In the genomic region with DNA sequence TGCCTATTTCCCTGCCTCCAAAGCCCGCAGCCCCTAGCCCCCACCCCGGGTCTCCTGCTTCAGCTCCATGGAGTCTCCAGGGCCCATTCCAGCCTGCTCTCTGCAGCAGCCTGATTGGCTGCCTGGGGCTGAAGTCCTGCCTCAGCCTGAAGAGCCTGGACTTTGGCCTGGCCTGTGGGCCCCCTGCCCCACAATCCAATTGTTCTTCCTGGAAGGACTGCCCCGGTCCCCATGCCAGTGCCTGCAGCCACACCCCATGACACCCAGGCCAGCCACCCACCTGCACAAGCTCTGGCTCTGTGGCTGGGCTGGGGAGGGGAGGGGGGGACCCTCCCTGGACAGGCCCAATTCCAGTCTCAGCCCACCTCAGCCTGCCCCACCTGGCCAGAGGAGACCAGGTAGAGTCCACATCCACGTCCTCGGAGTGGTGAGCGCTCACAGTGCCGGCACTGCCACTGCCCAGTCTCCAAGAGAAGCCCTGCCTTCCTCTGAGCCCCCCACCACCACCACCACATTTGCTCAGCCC, we compare ENCODE assay signal across 1 cellular context.
TF ChIP-seq lines count a peak whose summit lies in the region.

No MANE protein-coding gene starts in this region.

TF ChIP-seq in HepG2, 621 proteins besides CTCF, POLR2A, EP300 and RAD21 (continued from another document and continues in another):
- TF ChIP-seq, protein P1, sequence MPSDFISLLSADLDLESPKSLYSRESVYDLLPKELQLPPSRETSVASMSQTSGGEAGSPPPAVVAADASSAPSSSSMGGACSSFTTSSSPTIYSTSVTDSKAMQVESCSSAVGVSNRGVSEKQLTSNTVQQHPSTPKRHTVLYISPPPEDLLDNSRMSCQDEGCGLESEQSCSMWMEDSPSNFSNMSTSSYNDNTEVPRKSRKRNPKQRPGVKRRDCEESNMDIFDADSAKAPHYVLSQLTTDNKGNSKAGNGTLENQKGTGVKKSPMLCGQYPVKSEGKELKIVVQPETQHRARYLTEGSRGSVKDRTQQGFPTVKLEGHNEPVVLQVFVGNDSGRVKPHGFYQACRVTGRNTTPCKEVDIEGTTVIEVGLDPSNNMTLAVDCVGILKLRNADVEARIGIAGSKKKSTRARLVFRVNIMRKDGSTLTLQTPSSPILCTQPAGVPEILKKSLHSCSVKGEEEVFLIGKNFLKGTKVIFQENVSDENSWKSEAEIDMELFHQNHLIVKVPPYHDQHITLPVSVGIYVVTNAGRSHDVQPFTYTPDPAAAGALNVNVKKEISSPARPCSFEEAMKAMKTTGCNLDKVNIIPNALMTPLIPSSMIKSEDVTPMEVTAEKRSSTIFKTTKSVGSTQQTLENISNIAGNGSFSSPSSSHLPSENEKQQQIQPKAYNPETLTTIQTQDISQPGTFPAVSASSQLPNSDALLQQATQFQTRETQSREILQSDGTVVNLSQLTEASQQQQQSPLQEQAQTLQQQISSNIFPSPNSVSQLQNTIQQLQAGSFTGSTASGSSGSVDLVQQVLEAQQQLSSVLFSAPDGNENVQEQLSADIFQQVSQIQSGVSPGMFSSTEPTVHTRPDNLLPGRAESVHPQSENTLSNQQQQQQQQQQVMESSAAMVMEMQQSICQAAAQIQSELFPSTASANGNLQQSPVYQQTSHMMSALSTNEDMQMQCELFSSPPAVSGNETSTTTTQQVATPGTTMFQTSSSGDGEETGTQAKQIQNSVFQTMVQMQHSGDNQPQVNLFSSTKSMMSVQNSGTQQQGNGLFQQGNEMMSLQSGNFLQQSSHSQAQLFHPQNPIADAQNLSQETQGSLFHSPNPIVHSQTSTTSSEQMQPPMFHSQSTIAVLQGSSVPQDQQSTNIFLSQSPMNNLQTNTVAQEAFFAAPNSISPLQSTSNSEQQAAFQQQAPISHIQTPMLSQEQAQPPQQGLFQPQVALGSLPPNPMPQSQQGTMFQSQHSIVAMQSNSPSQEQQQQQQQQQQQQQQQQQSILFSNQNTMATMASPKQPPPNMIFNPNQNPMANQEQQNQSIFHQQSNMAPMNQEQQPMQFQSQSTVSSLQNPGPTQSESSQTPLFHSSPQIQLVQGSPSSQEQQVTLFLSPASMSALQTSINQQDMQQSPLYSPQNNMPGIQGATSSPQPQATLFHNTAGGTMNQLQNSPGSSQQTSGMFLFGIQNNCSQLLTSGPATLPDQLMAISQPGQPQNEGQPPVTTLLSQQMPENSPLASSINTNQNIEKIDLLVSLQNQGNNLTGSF (CRISPR knock-in tag; IDR thresholded peaks at IDR 0.05), result no peak
- TF ChIP-seq SRF (IDR thresholded peaks at IDR 0.05; ENCODE audit: low read depth, low read length) (no peak), FOXJ3 (CRISPR knock-in tag; IDR thresholded peaks at IDR 0.05; ENCODE audit: borderline replicate concordance) (no peak; the same call in 1 of the 2 replicates), MEF2D (CRISPR knock-in tag; IDR thresholded peaks at IDR 0.05) (peak; percentile 89), HOXA9 (CRISPR knock-in tag; IDR thresholded peaks at IDR 0.05; ENCODE audit: borderline replicate concordance) (no peak), ZNF274 (CRISPR knock-in tag; IDR thresholded peaks at IDR 0.05) (0 out of 2 replicates have a peak, but pooled peaks have one; percentile 63), MIER3 (CRISPR knock-in tag; IDR thresholded peaks at IDR 0.05; ENCODE audit: borderline replicate concordance) (peak; percentile 55; the same call in 1 of the 2 replicates), YEATS4 (CRISPR knock-in tag; IDR thresholded peaks at IDR 0.05; ENCODE audit: borderline replicate concordance) (peak; percentile 54; the same call in 1 of the 2 replicates), ZNF446 (CRISPR knock-in tag; IDR thresholded peaks at IDR 0.05) (no peak), ZNF430 (CRISPR knock-in tag; IDR thresholded peaks at IDR 0.05) (peak; percentile 50; the same call in 1 of the 2 replicates), CCDC6 (CRISPR knock-in tag; IDR thresholded peaks at IDR 0.05) (peak; percentile 22; the same call in 1 of the 2 replicates), ZFP90 (CRISPR knock-in tag; IDR thresholded peaks at IDR 0.05; ENCODE audit: borderline replicate concordance) (no peak), KDM5B (CRISPR knock-in tag; IDR thresholded peaks at IDR 0.05; ENCODE audit: borderline replicate concordance) (peak; percentile 88), ZNF343 (CRISPR knock-in tag; IDR thresholded peaks at IDR 0.05) (no peak), ZNF501 (CRISPR knock-in tag; IDR thresholded peaks at IDR 0.05) (peak; percentile 58; the same call in 1 of the 2 replicates), PHF21A (CRISPR knock-in tag; IDR thresholded peaks at IDR 0.05) (peak; percentile 97), ZNF10 (CRISPR knock-in tag; IDR thresholded peaks at IDR 0.05; ENCODE audit: borderline replicate concordance, low read depth) (no peak), TRIM24 (CRISPR knock-in tag; IDR thresholded peaks at IDR 0.05) (no peak), ZNF124 (CRISPR knock-in tag; IDR thresholded peaks at IDR 0.05) (peak; percentile 92; the same call in 1 of the 2 replicates), ATF6 (CRISPR knock-in tag; conservative IDR thresholded peaks at IDR 0.05) (no peak), GTF3A (CRISPR knock-in tag; conservative IDR thresholded peaks at IDR 0.05) (no peak), ISL2 (CRISPR knock-in tag; IDR thresholded peaks at IDR 0.05) (peak; percentile 66), ZNF629 (CRISPR knock-in tag; conservative IDR thresholded peaks at IDR 0.05) (0 out of 2 replicates have a peak, but pooled peaks have one; percentile 14), ZBTB42 (CRISPR knock-in tag; IDR thresholded peaks at IDR 0.05) (no peak), PAWR (CRISPR knock-in tag; IDR thresholded peaks at IDR 0.05; ENCODE audit: borderline replicate concordance) (no peak), ZNF580 (CRISPR knock-in tag; IDR thresholded peaks at IDR 0.05; ENCODE audit: borderline replicate concordance, low read depth) (peak; percentile 91), ZNF776 (CRISPR knock-in tag; IDR thresholded peaks at IDR 0.05) (peak; percentile 78; the same call in 1 of the 2 replicates), ZSCAN9 (CRISPR knock-in tag; IDR thresholded peaks at IDR 0.05; ENCODE audit: borderline replicate concordance) (peak; percentile 76; the same call in 1 of the 2 replicates), KLF9 (CRISPR knock-in tag; IDR thresholded peaks at IDR 0.05; ENCODE audit: low read depth) (peak; percentile 81; the same call in 1 of the 2 replicates), TBP (CRISPR knock-in tag; IDR thresholded peaks at IDR 0.05) (no peak), AGO1 (IDR thresholded peaks at IDR 0.05; ENCODE audit: low read depth, low read length, poor library complexity, severe bottlenecking) (peak; percentile 91), MXD4 (CRISPR knock-in tag; IDR thresholded peaks at IDR 0.05) (peak; percentile 73; the same call in 1 of the 2 replicates), ZMYM2 (CRISPR knock-in tag; IDR thresholded peaks at IDR 0.05) (peak; percentile 86), KLF11 (CRISPR knock-in tag; IDR thresholded peaks at IDR 0.05) (peak; percentile 82; the same call in 1 of the 2 replicates), KDM3A (CRISPR knock-in tag; IDR thresholded peaks at IDR 0.05; ENCODE audit: low read depth) (peak; percentile 67; the same call in 1 of the 2 replicates), SYNCRIP (IDR thresholded peaks at IDR 0.05; ENCODE audit: insufficient read depth, low read depth, low read length) (no peak), ZNF607 (CRISPR knock-in tag; IDR thresholded peaks at IDR 0.05; ENCODE audit: borderline replicate concordance) (no peak; the same call in 1 of the 2 replicates), PRMT3 (CRISPR knock-in tag; IDR thresholded peaks at IDR 0.05; ENCODE audit: borderline replicate concordance, low read depth) (no peak), ZNF333 (CRISPR knock-in tag; IDR thresholded peaks at IDR 0.05; ENCODE audit: borderline replicate concordance) (peak; percentile 56; the same call in 1 of the 2 replicates), JARID2 (CRISPR knock-in tag; IDR thresholded peaks at IDR 0.05; ENCODE audit: insufficient replicate concordance) (no peak), MAFK (conservative IDR thresholded peaks at IDR 0.05 in 1 of 2, IDR thresholded peaks at IDR 0.05 in 1 of 2; ENCODE audit: low read length in 2 of 2) (no peak), HCFC1 (IDR thresholded peaks at IDR 0.05; ENCODE audit: low read depth, low read length) (no peak), ZNF543 (CRISPR knock-in tag; IDR thresholded peaks at IDR 0.05) (no peak), ZBTB2 (CRISPR knock-in tag; IDR thresholded peaks at IDR 0.05; ENCODE audit: low read depth) (no peak)
- TF ChIP-seq, protein P2, sequence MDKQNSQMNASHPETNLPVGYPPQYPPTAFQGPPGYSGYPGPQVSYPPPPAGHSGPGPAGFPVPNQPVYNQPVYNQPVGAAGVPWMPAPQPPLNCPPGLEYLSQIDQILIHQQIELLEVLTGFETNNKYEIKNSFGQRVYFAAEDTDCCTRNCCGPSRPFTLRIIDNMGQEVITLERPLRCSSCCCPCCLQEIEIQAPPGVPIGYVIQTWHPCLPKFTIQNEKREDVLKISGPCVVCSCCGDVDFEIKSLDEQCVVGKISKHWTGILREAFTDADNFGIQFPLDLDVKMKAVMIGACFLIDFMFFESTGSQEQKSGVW (CRISPR knock-in tag; IDR thresholded peaks at IDR 0.05; ENCODE audit: borderline replicate concordance), result no peak
- TF ChIP-seq, protein P3, sequence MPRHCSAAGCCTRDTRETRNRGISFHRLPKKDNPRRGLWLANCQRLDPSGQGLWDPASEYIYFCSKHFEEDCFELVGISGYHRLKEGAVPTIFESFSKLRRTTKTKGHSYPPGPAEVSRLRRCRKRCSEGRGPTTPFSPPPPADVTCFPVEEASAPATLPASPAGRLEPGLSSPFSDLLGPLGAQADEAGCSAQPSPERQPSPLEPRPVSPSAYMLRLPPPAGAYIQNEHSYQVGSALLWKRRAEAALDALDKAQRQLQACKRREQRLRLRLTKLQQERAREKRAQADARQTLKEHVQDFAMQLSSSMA (CRISPR knock-in tag; IDR thresholded peaks at IDR 0.05), result peak; percentile 87
- TF ChIP-seq, protein P4, sequence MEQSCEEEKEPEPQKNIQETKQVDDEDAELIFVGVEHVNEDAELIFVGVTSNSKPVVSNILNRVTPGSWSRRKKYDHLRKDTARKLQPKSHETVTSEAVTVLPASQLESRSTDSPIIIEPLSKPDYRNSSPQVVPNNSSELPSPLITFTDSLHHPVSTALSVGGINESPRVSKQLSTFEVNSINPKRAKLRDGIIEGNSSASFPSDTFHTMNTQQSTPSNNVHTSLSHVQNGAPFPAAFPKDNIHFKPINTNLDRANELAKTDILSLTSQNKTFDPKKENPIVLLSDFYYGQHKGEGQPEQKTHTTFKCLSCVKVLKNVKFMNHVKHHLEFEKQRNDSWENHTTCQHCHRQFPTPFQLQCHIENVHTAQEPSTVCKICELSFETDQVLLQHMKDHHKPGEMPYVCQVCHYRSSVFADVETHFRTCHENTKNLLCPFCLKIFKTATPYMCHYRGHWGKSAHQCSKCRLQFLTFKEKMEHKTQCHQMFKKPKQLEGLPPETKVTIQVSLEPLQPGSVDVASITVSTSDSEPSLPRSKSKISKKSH (CRISPR knock-in tag; IDR thresholded peaks at IDR 0.05; ENCODE audit: borderline replicate concordance), result peak; percentile 81; the same call in 1 of the 2 replicates
- TF ChIP-seq, protein P5, sequence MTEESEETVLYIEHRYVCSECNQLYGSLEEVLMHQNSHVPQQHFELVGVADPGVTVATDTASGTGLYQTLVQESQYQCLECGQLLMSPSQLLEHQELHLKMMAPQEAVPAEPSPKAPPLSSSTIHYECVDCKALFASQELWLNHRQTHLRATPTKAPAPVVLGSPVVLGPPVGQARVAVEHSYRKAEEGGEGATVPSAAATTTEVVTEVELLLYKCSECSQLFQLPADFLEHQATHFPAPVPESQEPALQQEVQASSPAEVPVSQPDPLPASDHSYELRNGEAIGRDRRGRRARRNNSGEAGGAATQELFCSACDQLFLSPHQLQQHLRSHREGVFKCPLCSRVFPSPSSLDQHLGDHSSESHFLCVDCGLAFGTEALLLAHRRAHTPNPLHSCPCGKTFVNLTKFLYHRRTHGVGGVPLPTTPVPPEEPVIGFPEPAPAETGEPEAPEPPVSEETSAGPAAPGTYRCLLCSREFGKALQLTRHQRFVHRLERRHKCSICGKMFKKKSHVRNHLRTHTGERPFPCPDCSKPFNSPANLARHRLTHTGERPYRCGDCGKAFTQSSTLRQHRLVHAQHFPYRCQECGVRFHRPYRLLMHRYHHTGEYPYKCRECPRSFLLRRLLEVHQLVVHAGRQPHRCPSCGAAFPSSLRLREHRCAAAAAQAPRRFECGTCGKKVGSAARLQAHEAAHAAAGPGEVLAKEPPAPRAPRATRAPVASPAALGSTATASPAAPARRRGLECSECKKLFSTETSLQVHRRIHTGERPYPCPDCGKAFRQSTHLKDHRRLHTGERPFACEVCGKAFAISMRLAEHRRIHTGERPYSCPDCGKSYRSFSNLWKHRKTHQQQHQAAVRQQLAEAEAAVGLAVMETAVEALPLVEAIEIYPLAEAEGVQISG (CRISPR knock-in tag; IDR thresholded peaks at IDR 0.05), result peak; percentile 71; the same call in 1 of the 2 replicates
